17 cellular contexts compared by ENCODE assay signal in genomic region chr6:144778056-144778455, GRCh38.
A peak's percentile ranks its signal among the peaks of the same experiment; 100 is the strongest.
DNase-seq lines count a peak whose midpoint lies in the region; ATAC-seq and TF ChIP-seq lines count a peak whose summit lies in the region.
"Had no signal": no experiment of that assay in that cellular context is flagged by ENCODE, and none has a peak within 500 bp of the region (broad histone marks: within the 10 kb centered on the region; RNA-seq: fewer than 3 reads in every experiment).

No MANE protein-coding gene starts in this region.

- H3K9me3 Mint-ChIP-seq in activated T-cell treated with anti-CD3 and anti-CD28 coated beads, Interleukin-2, amount 50 U/mL, for 72 hours = no peaks in the 10 kb centered on the region
- H3K9me3 Mint-ChIP-seq in GM23338 (no peaks in the 10 kb centered on the region; the same call in 2 of the 3 replicates), nephron progenitor cell (no peaks in the 10 kb centered on the region)
- H3K9me3 Mint-ChIP-seq in dendritic cell treated with granulocyte-macrophage colony-stimulating factor and Interleukin-4, amounts not matched to agents 40 ng/mL and 50 ng/mL, for 4 days = no peaks in the 10 kb centered on the region

- no peak overlapping the region for H3K27ac ChIP-seq in GM23338 (ENCODE audit: low read depth)
- H3K27ac ChIP-seq: BLaER1, KMS-11, PC-9, SJSA1 had no signal

- no peak overlapping the region for H3K4me3 Mint-ChIP-seq in activated T-cell treated with anti-CD3 and anti-CD28 coated beads, Interleukin-2, amount 50 U/mL, for 72 hours
- H3K4me3 Mint-ChIP-seq in GM23338 (no peak overlapping the region), nephron progenitor cell (no peak overlapping the region)
- H3K4me3 Mint-ChIP-seq in dendritic cell treated with granulocyte-macrophage colony-stimulating factor and Interleukin-4, amounts not matched to agents 40 ng/mL and 50 ng/mL, for 4 days = no peak overlapping the region

- DNase-seq in activated T-cell treated with anti-CD3 and anti-CD28 coated beads, Interleukin-2, amount 50 U/mL, for 72 hours = no peak
- DNase-seq in activated T-cell treated with anti-CD3 and anti-CD28 coated beads for 4 hours (no peak), GM23338 (ENCODE audit: low spot score) (no peak), nephron progenitor cell (no peak), NCI-H2107 (lab: John Stamatoyannopoulos, UW) (no peak), KBM-7 (no peak), NCI-H2029 (lab: John Stamatoyannopoulos, UW) (no peak)
- DNase-seq: 8988T, HCEC 1CT, NCI-H1092 treated with DMSO at 0.1 percent for 48 hours, NCI-H2227 treated with DMSO at 0.1 percent for 48 hours, NCI-H524, PC-9 had no signal

- no peaks in the 10 kb centered on the region for H3K9me2 ChIP-seq in GM23338 (ENCODE audit: insufficient read depth)

- no peaks in the 10 kb centered on the region; the same call in 1 of the 2 replicates for H3K4me1 ChIP-seq in GM23338 (ENCODE audit: insufficient read depth)
- H3K4me1 ChIP-seq: BLaER1, SJSA1 had no signal

- H3K36me3 Mint-ChIP-seq in activated T-cell treated with anti-CD3 and anti-CD28 coated beads, Interleukin-2, amount 50 U/mL, for 72 hours (ENCODE audit: insufficient read depth in 2 of 2) = peaks cover 3 to 6% of the 10 kb centered on the region in 2 donors
- H3K36me3 Mint-ChIP-seq in GM23338 (ENCODE audit: low read depth) (peaks cover 15% of the 10 kb centered on the region; the same call in 2 of the 3 replicates), nephron progenitor cell (ENCODE audit: low read depth) (peaks cover 39% of the 10 kb centered on the region)
- H3K36me3 Mint-ChIP-seq in dendritic cell treated with granulocyte-macrophage colony-stimulating factor and Interleukin-4, amounts not matched to agents 40 ng/mL and 50 ng/mL, for 4 days (ENCODE audit: low read depth) = peaks cover 71% of the 10 kb centered on the region

- in situ Hi-C loops in KBM-7 (cut with MboI; ENCODE audit: low pct_unique_long_range_greater_than_20kb, low sequenced_read_pairs) = no loop called here

- H3K27me3 Mint-ChIP-seq in activated T-cell treated with anti-CD3 and anti-CD28 coated beads, Interleukin-2, amount 50 U/mL, for 72 hours (ENCODE audit: low read depth) = no peaks in the 10 kb centered on the region
- no peaks in the 10 kb centered on the region for H3K27me3 Mint-ChIP-seq in GM23338 (ENCODE audit: insufficient read depth, low read depth, poor library complexity)
- H3K27me3 Mint-ChIP-seq in dendritic cell treated with granulocyte-macrophage colony-stimulating factor and Interleukin-4, amounts not matched to agents 40 ng/mL and 50 ng/mL, for 4 days = no peaks in the 10 kb centered on the region
- H3K27me3 Mint-ChIP-seq in nephron progenitor cell (ENCODE audit: low read depth, poor library complexity) = no peaks in the 10 kb centered on the region

- H3K79me2 ChIP-seq in GM23338 (replicated peaks; ENCODE audit: insufficient read depth) = no peaks in the 10 kb centered on the region

- ATAC-seq in activated T-cell treated with anti-CD3 and anti-CD28 coated beads, Interleukin-2, amount 50 U/mL, for 72 hours (replicated peaks in 1 of 2) = no peak
- ATAC-seq in GM23338 = no peak

- TF ChIP-seq CTCF in GM23338 (conservative IDR thresholded peaks at IDR 0.05; ENCODE audit: low read depth in 2 of 2) (no peak), nephron progenitor cell (IDR thresholded peaks at IDR 0.05) (no peak)

- no peaks in the 10 kb centered on the region for H3K4me1 Mint-ChIP-seq in activated T-cell treated with anti-CD3 and anti-CD28 coated beads, Interleukin-2, amount 50 U/mL, for 72 hours (ENCODE audit: low read depth)
- H3K4me1 Mint-ChIP-seq in GM23338 (peaks cover 18% of the 10 kb centered on the region), nephron progenitor cell (peaks cover 12% of the 10 kb centered on the region)
- H3K4me1 Mint-ChIP-seq in dendritic cell treated with granulocyte-macrophage colony-stimulating factor and Interleukin-4, amounts not matched to agents 40 ng/mL and 50 ng/mL, for 4 days (ENCODE audit: low read depth) = peaks cover 24% of the 10 kb centered on the region

- H4K20me1 ChIP-seq in GM23338 (replicated peaks; ENCODE audit: insufficient read depth) = no peaks in the 10 kb centered on the region
- H4K20me1 ChIP-seq: BLaER1 had no signal

- H3K27me3 ChIP-seq in GM23338 (ENCODE audit: insufficient read depth) = no peaks in the 10 kb centered on the region
- H3K27me3 ChIP-seq: BLaER1, SJSA1 had no signal

- H3K4me3 ChIP-seq in GM23338 = no peak overlapping the region
- H3K4me3 ChIP-seq: BLaER1, PC-9, SJSA1 had no signal

- intact Hi-C loops in dendritic cell treated with granulocyte-macrophage colony-stimulating factor and Interleukin-4, amounts not matched to agents 40 ng/mL and 50 ng/mL, for 4 days (cut with micrococcal nuclease) = loop anchor here (5.0 kb wide), 1 partner anchor 191 kb away; no protein-coding TSS in a partner anchor

- no peak overlapping the region for H3K4me2 ChIP-seq in GM23338
- H3K4me2 ChIP-seq: BLaER1, KMS-11, PC-9 had no signal

- peak overlapping the region; percentile 8 for H3K27ac Mint-ChIP-seq in activated T-cell treated with anti-CD3 and anti-CD28 coated beads, Interleukin-2, amount 50 U/mL, for 72 hours
- H3K27ac Mint-ChIP-seq in GM23338 (peak overlapping the region; percentile 92), nephron progenitor cell (peak overlapping the region; percentile 64)
- peak overlapping the region; percentile 3 for H3K27ac Mint-ChIP-seq in dendritic cell treated with granulocyte-macrophage colony-stimulating factor and Interleukin-4, amounts not matched to agents 40 ng/mL and 50 ng/mL, for 4 days

- no peak overlapping the region for H2AFZ ChIP-seq in GM23338
- H2AFZ ChIP-seq: PC-9 had no signal

- H3K36me3 ChIP-seq in GM23338 (ENCODE audit: insufficient read depth) = no peaks in the 10 kb centered on the region

- no peaks in the 10 kb centered on the region for H3F3A ChIP-seq in GM23338 (replicated peaks; ENCODE audit: low read depth)

TF ChIP-seq in GM23338, 12 proteins besides CTCF, POLR2A, EP300 and RAD21:
- TF ChIP-seq POLR2AphosphoS5 (IDR thresholded peaks at IDR 0.05; ENCODE audit: low read depth) = no peak
- TF ChIP-seq EZH2 (IDR thresholded peaks at IDR 0.05; ENCODE audit: low read depth, unreplicated experiment) = no peak
- TF ChIP-seq CREB1 (CRISPR knock-in tag; IDR thresholded peaks at IDR 0.05; ENCODE audit: low read depth) = no peak
- TF ChIP-seq REST (IDR thresholded peaks at IDR 0.05; ENCODE audit: unreplicated experiment) = no peak
- no peak for TF ChIP-seq ZNF331 (CRISPR knock-in tag; IDR thresholded peaks at IDR 0.05; ENCODE audit: low read depth)
- no peak for TF ChIP-seq ZNF114 (CRISPR knock-in tag; IDR thresholded peaks at IDR 0.05)
- TF ChIP-seq EZH2phosphoT487 (IDR thresholded peaks at IDR 0.05; ENCODE audit: unreplicated experiment) = no peak

Comparison
In these comparisons a context has a peak if more than half of its experiments do, and no peak if none do; other contexts are left out.
1. H3K27ac Mint-ChIP-seq: peak in every context shown above with its lines; median percentile 92 in GM23338; 64 in nephron progenitor cell; 8 in activated T-cell treated with anti-CD3 and anti-CD28 coated beads, Interleukin-2, amount 50 U/mL, for 72 hours; 3 in dendritic cell treated with granulocyte-macrophage colony-stimulating factor and Interleukin-4, amounts not matched to agents 40 ng/mL and 50 ng/mL, for 4 days.